In genomic region chr7:97011536-97012292, GRCh38 we compare ENCODE assay signal across 1 cellular context.
TF ChIP-seq lines count a peak whose summit lies in the region.

No MANE protein-coding gene starts in this region.

TF ChIP-seq in A549, 52 proteins besides CTCF, POLR2A, EP300 and RAD21:
- TF ChIP-seq RNF2 (IDR thresholded peaks at IDR 0.05; ENCODE audit: borderline replicate concordance, low read depth) (0 out of 2 replicates have a peak, but pooled peaks have one; percentile 70), MAFK (IDR thresholded peaks at IDR 0.05; ENCODE audit: partially characterized antibody) (no peak)
